Comparison of ENCODE assay signal across 10 cellular contexts in the genomic region with DNA sequence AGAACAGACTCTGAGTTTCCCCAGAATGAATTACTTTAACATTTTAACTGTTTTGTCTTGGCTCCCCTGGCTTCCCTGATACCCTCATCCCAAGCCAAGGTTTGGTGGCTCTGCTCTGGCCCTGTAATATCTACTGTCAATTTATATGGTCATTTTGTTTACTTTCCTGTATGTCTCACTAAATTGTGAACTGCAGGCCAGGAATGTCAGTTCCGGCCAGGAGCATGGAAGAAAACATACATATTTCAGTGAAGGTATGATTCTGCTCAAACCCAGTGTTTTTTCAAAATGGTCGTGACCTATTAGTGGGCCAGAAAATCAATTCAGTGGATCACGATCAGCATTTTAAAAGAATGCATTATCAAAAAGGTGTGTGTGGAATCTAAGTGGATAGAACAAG. TPM values are rescaled to one million over a fixed set of nuclear protein-coding genes. Genes with fewer than 3 reads are reported as not detected.
A peak's percentile ranks its signal among the peaks of the same experiment; 100 is the strongest.
DNase-seq lines count a peak whose midpoint lies in the region; ATAC-seq, FAIRE-seq and TF ChIP-seq lines count a peak whose summit lies in the region.
"Had no signal": no experiment of that assay in that cellular context is flagged by ENCODE, and none has a peak within 500 bp of the region (broad histone marks: within the 10 kb centered on the region; RNA-seq: fewer than 3 reads in every experiment).

No MANE protein-coding gene starts in this region.

- peak overlapping the region; percentile 53 for H3K9ac ChIP-seq in SK-N-MC (ENCODE audit: insufficient read length)

- no peak for FAIRE-seq in urothelium cell line (lab: Jason Lieb, UNC)
- no peak for FAIRE-seq in GM12892 (lab: Jason Lieb, UNC)

- H3K9me3 ChIP-seq in SK-N-MC (ENCODE audit: low read depth, low read length) (no peaks in the 10 kb centered on the region), esophagus muscularis mucosa (no peaks in the 10 kb centered on the region), sigmoid colon (no peaks in the 10 kb centered on the region)

- H3K36me3 ChIP-seq in SK-N-MC (ENCODE audit: insufficient read depth, low read length): no peaks in the 10 kb centered on the region
- peaks cover 0 to 3% (median 0%) of the 10 kb centered on the region in 4 donors for H3K36me3 ChIP-seq in esophagus muscularis mucosa
- H3K36me3 ChIP-seq in sigmoid colon: no peaks in the 10 kb centered on the region

- TF ChIP-seq CTCF in GM12864 (IDR thresholded peaks at IDR 0.05; ENCODE audit: low read depth, low read length, missing control alignments) (no peak), esophagus muscularis mucosa (IDR thresholded peaks at IDR 0.05) (no peak), sigmoid colon (IDR thresholded peaks at IDR 0.05) (no peak)

- TF ChIP-seq EP300 in esophagus muscularis mucosa (IDR thresholded peaks at IDR 0.05): no peak
- TF ChIP-seq EP300 in sigmoid colon (IDR thresholded peaks at IDR 0.05): no peak

- H3K4me3 ChIP-seq in GM12864 (ENCODE audit: low read depth, low read length) (peak overlapping the region; percentile 73; the same call in 1 of the 2 replicates), SK-N-MC (peak overlapping the region; percentile 83), esophagus muscularis mucosa (peak overlapping the region; percentile 65 to 76 (median 72)), sigmoid colon (peak overlapping the region in 3 of 4 donors; percentile 64 to 68 (median 65))

- H3K4me1 ChIP-seq in esophagus muscularis mucosa (peaks cover 4 to 9% (median 7%) of the 10 kb centered on the region in 4 donors), sigmoid colon (peaks cover 0 to 10% (median 0%) of the 10 kb centered on the region in 4 donors)

- no peak overlapping the region for H3K27ac ChIP-seq in SK-N-MC
- H3K27ac ChIP-seq in esophagus muscularis mucosa (replicated peaks in 1 of 4): peak overlapping the region; percentile 83 to 91 (median 88)
- H3K27ac ChIP-seq in sigmoid colon: peak overlapping the region; percentile 83 to 92 (median 86)

- no peaks in the 10 kb centered on the region for H3K27me3 ChIP-seq in esophagus muscularis mucosa
- peaks cover 0 to 3% (median 0%) of the 10 kb centered on the region in 3 donors for H3K27me3 ChIP-seq in sigmoid colon

- intact Hi-C loops in esophagus muscularis mucosa (cut with DNase I) (loop anchor here (10.0 kb wide), 1 partner anchor 401 kb away; no protein-coding TSS in a partner anchor), sigmoid colon (cut with DNase I) (loop anchor here (2.0 to 10.0 kb wide), 5 partner anchors 111 to 1786 kb away; partner anchors contain the start of genes DYNLT3 and TSPAN7)

- DNase-seq in GM12864 (ENCODE audit: low read depth) (no peak), SK-N-MC (ENCODE audit: low read depth, low spot score) (no peak), esophagus muscularis mucosa (ENCODE audit: extremely low spot score) (no peak), sigmoid colon (no peak), glomerular visceral epithelial cell (ENCODE audit: extremely low spot score) (no peak), left lobe of liver (ENCODE audit: low spot score) (no peak), urothelium cell line (ENCODE audit: low spot score) (no peak), GM12892 (ENCODE audit: insufficient read length) (no peak)

- WGBS in esophagus muscularis mucosa: 62% methylated on average over 3 of the region's 3 CpGs
- 20 to 62% methylated on average over 3 of the region's 3 CpGs for WGBS in sigmoid colon, 2 donors

- TF ChIP-seq POLR2A in esophagus muscularis mucosa (IDR thresholded peaks at IDR 0.05; ENCODE audit: low read depth) (no peak), sigmoid colon (IDR thresholded peaks at IDR 0.05) (no peak), GM12892 (IDR thresholded peaks at IDR 0.05; ENCODE audit: low read depth, low read length) (no peak)

- no peak for ATAC-seq in left lobe of liver

RNA-seq across cellular contexts. Expression of gene RPGR, which starts 1.2 kb away (rescaled TPM):
- total RNA-seq in esophagus muscularis mucosa (10 to 100 TPM in 3 of 4 donors, 1 to 10 TPM in 1; 9.6 to 17.0 (median 11.9) TPM), sigmoid colon (10 to 100 TPM in 3 of 4 donors, 1 to 10 TPM in 1; 9.3 to 41.8 (median 17.6) TPM), left lobe of liver (1.6 TPM)
- polyA plus RNA-seq in sigmoid colon: 1 to 10 TPM; 3.7 to 8.3 (median 6.6) TPM
- polyA plus RNA-seq in GM12892 (2012; ENCODE audit: missing spikeins): 7.8 TPM

RNA-seq across cellular contexts. Expression of gene OTC, which starts 26.3 kb away (rescaled TPM):
- under 1 TPM in 3 of 4 donors, not detected in 1; 0.23 to 0.42 (median 0.33) TPM for total RNA-seq in esophagus muscularis mucosa
- total RNA-seq in sigmoid colon: 1 to 10 TPM in 2 of 4 donors, under 1 TPM in 1, not detected in 1; 0.49 to 3.3 (median 3.2) TPM
- polyA plus RNA-seq in sigmoid colon: 1 to 10 TPM; 1.1 to 5.3 (median 3.0) TPM
- 94.6 TPM for total RNA-seq in left lobe of liver
- not detected for polyA plus RNA-seq in GM12892 (2012; ENCODE audit: missing spikeins)
- total RNA-seq: activated CD8-positive, alpha-beta memory T cell treated with anti-CD3 and anti-CD28 coated beads for 36 hours; HT1080 had no signal

Comparison
In these comparisons a context has a peak if more than half of its experiments do, and no peak if none do; other contexts are left out.
1. RNA of gene OTC, which starts 26.3 kb away (total RNA-seq): 94.6 TPM in left lobe of liver (single experiment); 0.49 to 3.3 TPM in sigmoid colon and 0.23 to 0.42 TPM in esophagus muscularis mucosa; every median in the first group is over 10 times any median in the second.
2. Peak in every context shown above with its lines, with median percentiles within 50 percentile points of each other: H3K4me3 ChIP-seq.